ENCODE assay signal across 12 cellular contexts in the genomic region with DNA sequence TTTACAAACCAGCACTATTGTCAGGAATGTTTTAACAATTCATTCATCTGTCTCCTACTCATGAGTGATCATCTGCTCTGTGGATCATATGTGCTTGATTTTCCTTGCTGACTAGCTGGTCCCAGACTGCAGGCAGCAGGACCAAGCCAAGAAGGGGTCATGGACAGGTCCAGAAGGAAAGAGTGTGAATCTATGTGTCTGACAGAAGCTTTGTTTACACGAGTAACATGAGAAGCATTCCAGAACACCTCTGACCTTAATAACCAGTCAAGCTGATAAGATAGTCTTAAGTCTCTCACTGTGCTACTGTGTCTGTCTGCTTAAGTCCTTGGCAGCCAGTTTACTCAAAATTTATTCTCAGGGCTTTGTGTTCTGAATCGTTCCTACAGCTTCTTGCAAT. TPM values are rescaled to one million over a fixed set of nuclear protein-coding genes. Genes with fewer than 3 reads are reported as not detected.
A peak's percentile ranks its signal among the peaks of the same experiment; 100 is the strongest.
DNase-seq lines count a peak whose midpoint lies in the region; TF ChIP-seq lines count a peak whose summit lies in the region.
"Had no signal": no experiment of that assay in that cellular context is flagged by ENCODE, and none has a peak within 500 bp of the region (broad histone marks: within the 10 kb centered on the region; RNA-seq: fewer than 3 reads in every experiment).

No MANE protein-coding gene starts in this region.

- H3K9me3 ChIP-seq in MG63, result no peaks in the 10 kb centered on the region
- no peaks in the 10 kb centered on the region for H3K9me3 ChIP-seq in breast epithelium

- no peaks in the 10 kb centered on the region for H3K4me1 ChIP-seq in breast epithelium

- no peak overlapping the region for H3K4me3 ChIP-seq in MG63
- no peak overlapping the region for H3K4me3 ChIP-seq in fibroblast of mammary gland (ENCODE audit: control insufficient read depth, low read depth, low read length)
- H3K4me3 ChIP-seq in breast epithelium, result no peak overlapping the region

- H3K27me3 ChIP-seq in MG63 (no peaks in the 10 kb centered on the region), breast epithelium (no peaks in the 10 kb centered on the region)

- intact Hi-C loops in breast epithelium (cut with DNase I; ENCODE audit: low total_unique reads), result no loop called here

- no peak for TF ChIP-seq POLR2A in breast epithelium (IDR thresholded peaks at IDR 0.05)

- H3K27ac ChIP-seq in breast epithelium, result no peak overlapping the region

- H3K36me3 ChIP-seq in MG63 (no peaks in the 10 kb centered on the region), breast epithelium (no peaks in the 10 kb centered on the region)

- DNase-seq in COLO829 (ENCODE audit: low spot score) (peak; percentile 50), MG63 (peak; percentile 25), fibroblast of mammary gland (ENCODE audit: low read depth) (peak; percentile 51), medulla oblongata (ENCODE audit: extremely low spot score) (peak; percentile 7), NCI-H146 treated with DMSO at 0.1 percent for 48 hours (lab: John Stamatoyannopoulos, UW; ENCODE audit: unreplicated experiment) (no peak), NCI-H2107 (lab: John Stamatoyannopoulos, UW) (no peak), breast epithelium (ENCODE audit: low spot score in 2 of 2) (no peak), NCI-H345 treated with DMSO at 0.1 percent for 48 hours (lab: John Stamatoyannopoulos, UW; ENCODE audit: unreplicated experiment) (no peak)
- DNase-seq: activated effector memory CD4-positive, alpha-beta T cell treated with anti-CD3 and anti-CD28 coated beads, Interleukin-2, amount 50 U/mL, for 16 hours; effector memory CD4-positive, alpha-beta T cell; immature natural killer cell; NCI-H1417 treated with DMSO at 0.1 percent for 48 hours had no signal

- TF ChIP-seq CTCF in fibroblast of mammary gland (conservative IDR thresholded peaks at IDR 0.05; ENCODE audit: control insufficient read depth, insufficient read depth, low read depth, low read length) (no peak), breast epithelium (IDR thresholded peaks at IDR 0.05) (no peak)

RNA-seq across cellular contexts. Expression of gene GUCY1A1, which starts 39.0 kb away (rescaled TPM):
- total RNA-seq in MG63 (2014; rRNA removed; shearing (Covaris generic); ENCODE audit: low replicate concordance), result 1.8 TPM in 1 of 2 replicates, not detected in the other
- total RNA-seq in breast epithelium, result 10 to 100 TPM in 2 of 3 donors, 1 to 10 TPM in 1; 8.2 to 75.8 (median 57.0) TPM

RNA-seq across cellular contexts. Expression of gene GUCY1B1, which starts 53.2 kb away (rescaled TPM):
- total RNA-seq in MG63 (2014; rRNA removed; shearing (Covaris generic); ENCODE audit: low replicate concordance), result 0.92 and 1.5 TPM in 2 replicates
- total RNA-seq in breast epithelium, result 10 to 100 TPM in 2 of 3 donors, 1 to 10 TPM in 1; 5.4 to 18.0 (median 11.9) TPM

Comparison
In these comparisons a context has a peak if more than half of its experiments do, and no peak if none do; other contexts are left out.
1. DNase-seq: peak in COLO829 (single experiment), MG63 (single experiment), fibroblast of mammary gland (single experiment) and medulla oblongata (single experiment); none in NCI-H146 treated with DMSO at 0.1 percent for 48 hours (single experiment), NCI-H2107 (single experiment), breast epithelium (0 of 2) and NCI-H345 treated with DMSO at 0.1 percent for 48 hours (single experiment).